1 cellular context compared by ENCODE assay signal in the genomic region with DNA sequence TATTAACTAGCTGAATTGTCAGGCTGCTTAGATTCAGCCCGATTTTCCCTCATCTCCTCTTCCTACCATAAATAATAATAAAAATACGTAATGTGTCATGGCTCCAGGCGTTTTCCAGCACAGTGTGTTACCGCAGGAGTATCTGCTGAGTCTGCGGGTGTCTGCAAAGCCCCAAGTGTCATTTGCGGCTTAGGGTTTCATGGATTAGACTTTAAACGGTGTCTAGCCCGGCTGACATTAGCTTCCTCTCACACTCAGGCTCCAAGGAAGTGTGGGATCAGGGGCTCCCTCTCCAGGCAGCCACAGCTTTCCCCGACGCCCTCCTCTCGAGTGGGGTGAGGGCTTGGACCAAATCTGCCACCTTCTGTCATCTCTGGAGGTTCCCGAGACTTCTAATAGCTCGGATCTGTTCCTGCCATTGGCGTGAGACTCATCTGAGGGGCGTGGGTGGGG.
TF ChIP-seq lines count a peak whose summit lies in the region.

No MANE protein-coding gene starts in this region.

TF ChIP-seq in K562, 482 proteins besides CTCF, POLR2A, EP300 and RAD21:
- TF ChIP-seq XRCC4 (IDR thresholded peaks at IDR 0.05; ENCODE audit: extremely low read depth, insufficient read depth, insufficient read length) (no peak), CBX2 (IDR thresholded peaks at IDR 0.05; ENCODE audit: insufficient read depth, low read length, poor library complexity, severe bottlenecking) (peak; percentile 54), ZFP36 (IDR thresholded peaks at IDR 0.05; ENCODE audit: low read depth, low read length, partially characterized antibody) (peak; percentile 4)
